Comparison of ENCODE assay signal across 17 cellular contexts in the genomic region with DNA sequence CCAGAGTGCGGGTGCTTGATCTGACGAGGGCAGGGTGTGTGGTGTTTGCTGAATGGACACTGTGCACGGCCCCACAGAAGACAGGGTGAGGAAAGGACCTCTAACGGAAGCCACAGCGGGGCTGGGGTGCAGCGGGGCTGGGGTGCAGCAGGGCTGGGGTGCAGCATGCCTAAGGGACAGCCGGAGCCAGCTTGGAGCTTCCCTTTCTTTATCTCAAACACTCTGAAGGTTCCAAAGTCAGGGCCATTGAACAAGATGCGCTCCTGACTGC. TPM values are rescaled to one million over a fixed set of nuclear protein-coding genes. Genes with fewer than 3 reads are reported as not detected.
A peak's percentile ranks its signal among the peaks of the same experiment; 100 is the strongest.
DNase-seq lines count a peak whose midpoint lies in the region; ATAC-seq, FAIRE-seq and TF ChIP-seq lines count a peak whose summit lies in the region.
"Had no signal": no experiment of that assay in that cellular context is flagged by ENCODE, and none has a peak within 500 bp of the region (broad histone marks: within the 10 kb centered on the region; RNA-seq: fewer than 3 reads in every experiment).

No MANE protein-coding gene starts in this region.

- no peak for TF ChIP-seq POLR2A in H1 (IDR thresholded peaks at IDR 0.05; ENCODE audit: control extremely low read depth in 1 of 2, low read depth in 2 of 2, low read length in 2 of 2)

- peaks cover 9 to 24% (median 13%) of the 10 kb centered on the region in 4 experiments for H3K4me1 ChIP-seq in H1 (replicated peaks in 1 of 4; ENCODE audit: control insufficient read depth in 3 of 4, insufficient read depth in 4 of 4, low read length in 3 of 4)
- peaks cover 7 to 21% of the 10 kb centered on the region in 2 donors for H3K4me1 ChIP-seq in neuronal stem cell (ENCODE audit: control insufficient read depth in 2 of 2, insufficient read depth in 1 of 2, low read depth in 1 of 2, low read length in 2 of 2)
- no peaks in the 10 kb centered on the region for H3K4me1 ChIP-seq in PC-9 (replicated peaks; ENCODE audit: insufficient read depth)

- H3K23me2 ChIP-seq in H1 (ENCODE audit: low read depth, low read length), result peaks cover 4% of the 10 kb centered on the region; the same call in 1 of the 2 replicates

- H4K91ac ChIP-seq in H1 (replicated peaks; ENCODE audit: insufficient read length, low read length) (no peak overlapping the region), neuronal stem cell (ENCODE audit: low read depth, low read length, poor library complexity) (no peak overlapping the region)

- 78% methylated on average over 7 of the region's 8 CpGs; no CpG with 5 or more reads in 1 of the 2 experiments for WGBS in H1 (ENCODE audit: extremely low coverage in 1 of 2, insufficient coverage in 1 of 2, insufficient read length in 1 of 2, insufficient replicate concordance in 2 of 2, low coverage in 1 of 2, low lambda C conversion rate in 2 of 2, missing lambda C conversion rate in 1 of 2), 2 experiments
- WGBS in neuronal stem cell (ENCODE audit: extremely low coverage in 2 of 2, insufficient read length in 2 of 2, insufficient replicate concordance in 1 of 2), 2 donors, result no CpG with 5 or more reads among the region's 8 CpGs

- H3K9me2 ChIP-seq in PC-9 (ENCODE audit: insufficient read depth), result no peaks in the 10 kb centered on the region

- no peaks in the 10 kb centered on the region for H3F3A ChIP-seq in PC-9 (ENCODE audit: insufficient read depth, low read depth)

- TF ChIP-seq EP300 in H1 (IDR thresholded peaks at IDR 0.05; ENCODE audit: borderline replicate concordance in 1 of 2, low read depth in 2 of 2, low read length in 2 of 2), result no peak

- no peak for TF ChIP-seq RAD21 in H1 (IDR thresholded peaks at IDR 0.05 in 1 of 2, conservative IDR thresholded peaks at IDR 0.05 in 1 of 2; ENCODE audit: low read depth in 2 of 2, low read length in 2 of 2)

- H3K36me3 ChIP-seq in H1 (ENCODE audit: control insufficient read depth in 2 of 4, insufficient read depth in 4 of 4, low read length in 3 of 4), result no peaks in the 10 kb centered on the region
- no peaks in the 10 kb centered on the region for H3K36me3 ChIP-seq in neuronal stem cell (replicated peaks in 1 of 2; ENCODE audit: control insufficient read depth in 2 of 2, insufficient read depth in 2 of 2, low read length in 2 of 2)
- H3K36me3 ChIP-seq in PC-9 (ENCODE audit: low read depth), result no peaks in the 10 kb centered on the region

- H3K9me3 Mint-ChIP-seq in stimulated activated naive CD8-positive, alpha-beta T cell treated with anti-CD3 and anti-CD28 coated beads, Interleukin-15, amount 100 ng/mL, for 72 hours, result no peaks in the 10 kb centered on the region
- H3K9me3 Mint-ChIP-seq: CD14-positive monocyte had no signal

- H3K14ac ChIP-seq in H1 (ENCODE audit: insufficient read length), result no peak overlapping the region
- no peak overlapping the region for H3K14ac ChIP-seq in neuronal stem cell (ENCODE audit: low read length)

- no peaks in the 10 kb centered on the region for H3K27me3 ChIP-seq in H1 (replicated peaks in 1 of 4; ENCODE audit: control insufficient read depth in 3 of 4, extremely low read depth in 1 of 4, insufficient read depth in 3 of 4, low read length in 3 of 4)
- H3K27me3 ChIP-seq in neuronal stem cell (ENCODE audit: control insufficient read depth in 3 of 3, insufficient read depth in 3 of 3, low read depth in 1 of 3, low read length in 3 of 3), result peaks cover 0 to 27% (median 3%) of the 10 kb centered on the region in 3 experiments
- H3K27me3 ChIP-seq in PC-9 (ENCODE audit: insufficient read depth, low read depth), result peaks cover 32% of the 10 kb centered on the region

- H3K4ac ChIP-seq in H1 (replicated peaks; ENCODE audit: insufficient read length, low read depth, low read length) (peak overlapping the region; percentile 29), neuronal stem cell (ENCODE audit: low read length) (no peak overlapping the region)

- 0 out of 2 replicates have a peak overlapping the region, but pooled peaks have one; percentile 45 for H2AK5ac ChIP-seq in H1 (ENCODE audit: low read depth, low read length)
- H2AK5ac ChIP-seq in neuronal stem cell (ENCODE audit: low read depth, low read length), result peak overlapping the region; percentile 69

- no peak overlapping the region for H3K27ac ChIP-seq in H1 (ENCODE audit: low read depth, low read length)
- H3K27ac ChIP-seq in neuronal stem cell (replicated peaks; ENCODE audit: low read length), result no peak overlapping the region
- no peak overlapping the region for H3K27ac ChIP-seq in PC-9
- H3K27ac ChIP-seq: HL-60 had no signal

- peak; percentile 44 for ATAC-seq in stimulated activated naive CD8-positive, alpha-beta T cell treated with anti-CD3 and anti-CD28 coated beads, Interleukin-15, amount 100 ng/mL, for 72 hours
- no peak for ATAC-seq in stimulated activated naive CD8-positive, alpha-beta T cell treated with anti-CD3 and anti-CD28 coated beads, Interleukin-15, Interleukin-2, amounts not matched to agents 100 U/mL and 50 U/mL, for 24 hours

- H2BK12ac ChIP-seq in H1 (ENCODE audit: low read depth, low read length) (no peak overlapping the region), neuronal stem cell (ENCODE audit: low read length) (no peak overlapping the region)

- H3K79me2 ChIP-seq in H1 (ENCODE audit: control insufficient read depth in 1 of 2, insufficient read depth in 2 of 2, low read length in 2 of 2), result peaks cover 0 to 50% of the 10 kb centered on the region in 2 experiments; a peak in 3 of 4 replicates
- H3K79me2 ChIP-seq in PC-9 (ENCODE audit: low read depth), result 0 out of 2 replicates have a peak, but pooled peaks cover 12% of the 10 kb centered on the region

- H2BK20ac ChIP-seq in H1 (ENCODE audit: low read length), result no peak overlapping the region

- intact Hi-C loops in PC-9 (cut with micrococcal nuclease; ENCODE audit: unreplicated experiment), result no loop called here

- no peak overlapping the region for H2BK5ac ChIP-seq in H1 (ENCODE audit: low read depth, low read length)
- H2BK5ac ChIP-seq in neuronal stem cell (ENCODE audit: low read length), result no peak overlapping the region

- TF ChIP-seq CTCF in H1 (IDR thresholded peaks at IDR 0.05; ENCODE audit: control extremely low read depth in 1 of 3, insufficient read depth in 1 of 3, low read depth in 1 of 3, low read length in 3 of 3) (no peak), PC-9 (conservative IDR thresholded peaks at IDR 0.05) (no peak)

- BruUV-seq in PC-9 (replicated peaks; lab: Mats Ljungman, UMichigan), result no TSS peak

- no peak overlapping the region for H3K4me3 ChIP-seq in H1 (ENCODE audit: extremely low read depth in 1 of 4, insufficient read depth in 2 of 4, low read depth in 3 of 4, low read length in 4 of 4)
- H3K4me3 ChIP-seq in neuronal stem cell (ENCODE audit: low read length in 2 of 2), result no peak overlapping the region
- no peak overlapping the region for H3K4me3 ChIP-seq in PC-9

- H3K9me3 ChIP-seq in H1 (ENCODE audit: insufficient read depth in 2 of 2, low read depth in 1 of 2, low read length in 1 of 2) (no peaks in the 10 kb centered on the region), neuronal stem cell (replicated peaks in 1 of 2; ENCODE audit: control insufficient read depth in 2 of 2, insufficient read depth in 1 of 2, low read depth in 1 of 2, low read length in 2 of 2) (no peaks in the 10 kb centered on the region), PC-9 (ENCODE audit: insufficient read depth, low read depth) (no peaks in the 10 kb centered on the region)

- no peak for DNase-seq in stimulated activated naive CD8-positive, alpha-beta T cell treated with anti-CD3 and anti-CD28 coated beads, Interleukin-15, amount 100 ng/mL, for 72 hours
- DNase-seq in stimulated activated naive CD8-positive, alpha-beta T cell treated with anti-CD3 and anti-CD28 coated beads, Interleukin-15, Interleukin-2, amounts not matched to agents 100 U/mL and 50 U/mL, for 24 hours, result no peak
- no peak for DNase-seq in H1 (ENCODE audit: low read depth in 1 of 2, low spot score in 2 of 2)
- no peak for DNase-seq in neuronal stem cell (ENCODE audit: low spot score)
- no peak for DNase-seq in NCI-H1694 treated with DMSO at 0.1 percent for 48 hours (lab: John Stamatoyannopoulos, UW)
- DNase-seq in GDM1 (lab: John Stamatoyannopoulos, UW), result no peak
- no peak for DNase-seq in RCC 7860 (ENCODE audit: low spot score)
- no peak for DNase-seq in PC-9
- DNase-seq: DMS79, HCEC 1CT, NCI-H1417 treated with DMSO at 0.1 percent for 48 hours, NCI-H2029 treated with DMSO at 0.1 percent for 48 hours, NCI-H2171, NCI-H446 had no signal

- H4K5ac ChIP-seq in H1 (ENCODE audit: insufficient read length, low read depth, low read length), result no peak overlapping the region

- H3K23ac ChIP-seq in H1 (ENCODE audit: insufficient read length) (no peak overlapping the region), neuronal stem cell (ENCODE audit: low read depth, low read length, poor library complexity) (no peak overlapping the region)

- CTCF ChIA-PET in H1 (lab: Charles Lee; ENCODE audit: partially characterized antibody), result interaction anchor here (0.8 to 1.0 kb wide), 3 partner anchors 9 to 39 kb away, joined by 3 read pairs; no protein-coding TSS in a partner anchor
- CTCF ChIA-PET in PC-9 (lab: Charles Lee), result interaction anchor here (0.6 kb wide), 1 partner anchor 568 kb away, joined by 8 read pairs; no protein-coding TSS in a partner anchor

- H2BK15ac ChIP-seq in H1 (ENCODE audit: low read length) (no peak overlapping the region), neuronal stem cell (ENCODE audit: low read length) (no peak overlapping the region)

- H3K4me3 Mint-ChIP-seq in stimulated activated naive CD8-positive, alpha-beta T cell treated with anti-CD3 and anti-CD28 coated beads, Interleukin-15, amount 100 ng/mL, for 72 hours, result no peak overlapping the region
- H3K4me3 Mint-ChIP-seq: CD14-positive monocyte had no signal

- FAIRE-seq in H1 (lab: Jason Lieb, UNC), result no peak
- no peak for FAIRE-seq in RCC 7860 (lab: Jason Lieb, UNC)
- FAIRE-seq: A204.1 had no signal

- H4K8ac ChIP-seq in H1 (ENCODE audit: extremely low read depth, insufficient read depth, low read length) (no peak overlapping the region; the same call in 1 of the 2 replicates), neuronal stem cell (ENCODE audit: low read depth, low read length) (no peak overlapping the region)

- no peak overlapping the region for H3K56ac ChIP-seq in H1 (replicated peaks; ENCODE audit: insufficient read length, low read depth, low read length)

- peaks cover 5% of the 10 kb centered on the region for H3K4me1 Mint-ChIP-seq in stimulated activated naive CD8-positive, alpha-beta T cell treated with anti-CD3 and anti-CD28 coated beads, Interleukin-15, amount 100 ng/mL, for 72 hours

- no peak overlapping the region for H2BK120ac ChIP-seq in H1 (replicated peaks; ENCODE audit: low read depth, low read length)
- H2BK120ac ChIP-seq in neuronal stem cell (ENCODE audit: low read depth, low read length), result no peak overlapping the region

- H3K4me2 ChIP-seq in H1 (ENCODE audit: insufficient read depth in 1 of 2, low read depth in 2 of 2, low read length in 2 of 2), result no peak overlapping the region
- H3K4me2 ChIP-seq in neuronal stem cell (ENCODE audit: insufficient read depth, low read length, poor library complexity, severe bottlenecking), result no peak overlapping the region
- no peak overlapping the region for H3K4me2 ChIP-seq in PC-9

- peaks cover 25% of the 10 kb centered on the region for H3K27me3 Mint-ChIP-seq in stimulated activated naive CD8-positive, alpha-beta T cell treated with anti-CD3 and anti-CD28 coated beads, Interleukin-15, amount 100 ng/mL, for 72 hours

- H3K79me1 ChIP-seq in H1 (ENCODE audit: low read depth, low read length), result peaks cover 9% of the 10 kb centered on the region; the same call in 1 of the 2 replicates
- H3K79me1 ChIP-seq in neuronal stem cell (ENCODE audit: low read depth, low read length), result peaks cover 19% of the 10 kb centered on the region

- H3K9ac ChIP-seq in H1 (replicated peaks in 1 of 4; ENCODE audit: extremely low read depth in 1 of 4, low read depth in 3 of 4, low read length in 3 of 4) (no peak overlapping the region), neuronal stem cell (ENCODE audit: low read depth, low read length, poor library complexity) (no peak overlapping the region)

- H4K20me1 ChIP-seq in H1 (replicated peaks in 1 of 2; ENCODE audit: control insufficient read depth in 1 of 2, insufficient read depth in 2 of 2, low read length in 2 of 2) (peaks cover 9 to 41% of the 10 kb centered on the region in 2 experiments), PC-9 (ENCODE audit: insufficient read depth) (peaks cover 5% of the 10 kb centered on the region; the same call in 1 of the 2 replicates)

- no peak overlapping the region for H2AFZ ChIP-seq in H1 (ENCODE audit: low read length)
- no peak overlapping the region for H2AFZ ChIP-seq in neuronal stem cell (ENCODE audit: low read length)
- H2AFZ ChIP-seq in PC-9, result no peak overlapping the region

- H3K18ac ChIP-seq in H1 (ENCODE audit: extremely low read depth, low read length) (no peak overlapping the region), neuronal stem cell (ENCODE audit: low read length) (no peak overlapping the region)

- POLR2A ChIA-PET in H1 (lab: Charles Lee; ENCODE audit: partially characterized antibody) (interaction anchor here (1.1 to 2.7 kb wide), 3 partner anchors 9 to 165 kb away, joined by 3 to 10 read pairs (median 4); no protein-coding TSS in a partner anchor), PC-9 (lab: Charles Lee; ENCODE audit: unreplicated experiment) (no interaction called here)

- H3K27ac Mint-ChIP-seq in stimulated activated naive CD8-positive, alpha-beta T cell treated with anti-CD3 and anti-CD28 coated beads, Interleukin-15, amount 100 ng/mL, for 72 hours, result peak overlapping the region in 1 of 2 donors; percentile 76
- H3K27ac Mint-ChIP-seq: CD14-positive monocyte had no signal

RNA-seq across cellular contexts. Expression of gene PXDN, which starts 35.0 kb away (rescaled TPM):
- total RNA-seq in H1 (2021; fragmentation: NEBNext Ultra II Directional; extraction: Animal tissue kit (Norgen Biotek cat#: 25700)), result 131 and 141 TPM in 2 replicates
- polyA plus RNA-seq in H1 (2011; rRNA removed), result 104 and 204 TPM in 2 replicates
- 80.0 TPM for polyA plus RNA-seq in H1 (2011; cell fraction: cytosol; rRNA removed)
- 206 TPM for polyA plus RNA-seq in H1 (2011; cell fraction: nucleus; rRNA removed)
- 74.0 to 91.4 TPM (median 80.3 TPM) in 4 replicates for polyA plus RNA-seq in H1 (2012, experiment 1 of 2)
- 31.1 TPM for polyA plus RNA-seq in H1 (2012, experiment 2 of 2)
- polyA plus RNA-seq in H1 (2013, experiment 1 of 2), result 208 TPM
- 187 TPM for polyA plus RNA-seq in H1 (2013, experiment 2 of 2)
- polyA minus RNA-seq in H1 (2011; rRNA and poly(A)+ RNA removed), result 68.1 and 71.5 TPM in 2 replicates
- polyA minus RNA-seq in H1 (2011; cell fraction: cytosol; rRNA and poly(A)+ RNA removed), result 54.3 TPM
- 58.5 TPM for polyA minus RNA-seq in H1 (2011; cell fraction: nucleus; rRNA and poly(A)+ RNA removed)
- polyA plus RNA-seq in neuronal stem cell (2013, experiment 1 of 2), result 105 TPM
- polyA plus RNA-seq in neuronal stem cell (2013, experiment 2 of 2), result 108 TPM
- 91.1 and 92.2 TPM in 2 replicates for total RNA-seq in PC-9 (2021)
- polyA plus RNA-seq: CD14-positive monocyte had no signal
